Comparison of ENCODE assay signal across 31 cellular contexts in genomic region chr13:38883783-38884182, GRCh38.
DNase-seq lines count a peak whose midpoint lies in the region; ATAC-seq, FAIRE-seq and TF ChIP-seq lines count a peak whose summit lies in the region.
"Had no signal": no experiment of that assay in that cellular context is flagged by ENCODE, and none has a peak within 500 bp of the region (broad histone marks: within the 10 kb centered on the region; RNA-seq: fewer than 3 reads in every experiment).

No MANE protein-coding gene starts in this region.

- H2BK20ac ChIP-seq in H1 (ENCODE audit: low read length): no peak overlapping the region

- H3K4me2 ChIP-seq in H1 (ENCODE audit: insufficient read depth in 1 of 2, low read depth in 2 of 2, low read length in 2 of 2): no peak overlapping the region
- H3K4me2 ChIP-seq in SK-N-SH: no peak overlapping the region

- no peak overlapping the region for H3K4ac ChIP-seq in H1 (replicated peaks; ENCODE audit: insufficient read length, low read depth, low read length)

- no peak overlapping the region for H2BK15ac ChIP-seq in H1 (ENCODE audit: low read length)

- DNase-seq in Caco-2: no peak
- DNase-seq in NCI-H526 (lab: John Stamatoyannopoulos, UW): peak; percentile 24 to 47
- DNase-seq in H1 (ENCODE audit: low read depth in 1 of 2, low spot score in 2 of 2): no peak
- DNase-seq in lower lobe of right lung: no peak
- no peak for DNase-seq in NCI-H128 (lab: John Stamatoyannopoulos, UW; ENCODE audit: unreplicated experiment)
- DNase-seq in SK-N-SH: no peak
- DNase-seq: activated CD4-positive, alpha-beta T cell treated with anti-CD3 and anti-CD28 coated beads, Interleukin-2, amount 50 U/mL, for 1 hour; activated effector memory CD4-positive, alpha-beta T cell treated with anti-CD3 and anti-CD28 coated beads, Interleukin-2, amount 50 U/mL, for 16 hours; activated T-cell treated with anti-CD3 and anti-CD28 coated beads, Interleukin-2, amount 50 U/mL, for 1 hour; dermis blood vessel endothelial cell; DND-41; foreskin melanocyte; heart right ventricle; NCI-H1417 treated with DMSO at 0.1 percent for 48 hours; NCI-H446; nephron progenitor cell; pancreas; right cardiac atrium; RPMI8226; T-cell; tibial artery had no signal

- peaks cover 7% of the 10 kb centered on the region; the same call in 1 of the 2 replicates for H3K4me1 ChIP-seq in Caco-2
- peaks cover 0 to 5% (median 1%) of the 10 kb centered on the region in 4 experiments; a peak in 1 of 7 replicates for H3K4me1 ChIP-seq in H1 (replicated peaks in 1 of 4; ENCODE audit: control insufficient read depth in 3 of 4, insufficient read depth in 4 of 4, low read length in 3 of 4)
- no peaks in the 10 kb centered on the region for H3K4me1 ChIP-seq in lower lobe of right lung
- H3K4me1 ChIP-seq in SK-N-SH (ENCODE audit: control insufficient read depth in 1 of 2, insufficient read depth in 2 of 2, low read depth in 1 of 2, low read length in 1 of 2): no peaks in the 10 kb centered on the region
- H3K4me1 ChIP-seq: heart right ventricle, pancreas, SJSA1, tibial artery, vagina had no signal

- H3K9ac ChIP-seq in H1 (replicated peaks in 1 of 4; ENCODE audit: extremely low read depth in 1 of 4, low read depth in 3 of 4, low read length in 3 of 4) (no peak overlapping the region; a peak in 1 of 7 replicates), SK-N-SH (no peak overlapping the region)

- intact Hi-C loops in Caco-2 (cut with micrococcal nuclease; ENCODE audit: unreplicated experiment): no loop called here
- intact Hi-C loops in lower lobe of right lung (cut with DNase I): no loop called here

- no peak for ATAC-seq in lower lobe of right lung
- no peak for ATAC-seq in GM21360 (IDR thresholded peaks at IDR 0.05; ENCODE audit: unreplicated experiment)
- ATAC-seq: esophagus mucosa, heart right ventricle, HepG2, pancreas, T-cell had no signal

- H3K23me2 ChIP-seq in H1 (ENCODE audit: low read depth, low read length): no peaks in the 10 kb centered on the region; the same call in 1 of the 2 replicates

- no peaks in the 10 kb centered on the region for H3K79me2 ChIP-seq in H1 (ENCODE audit: control insufficient read depth in 1 of 2, insufficient read depth in 2 of 2, low read length in 2 of 2)
- H3K79me2 ChIP-seq in SK-N-SH (ENCODE audit: insufficient read depth): no peaks in the 10 kb centered on the region

- H3K36me3 ChIP-seq in Caco-2 (ENCODE audit: control insufficient read depth, insufficient read depth, low read length) (peaks cover 2% of the 10 kb centered on the region; the same call in 1 of the 2 replicates), H1 (ENCODE audit: control insufficient read depth in 2 of 4, insufficient read depth in 4 of 4, low read length in 3 of 4) (peaks cover 0 to 5% (median 3%) of the 10 kb centered on the region in 4 experiments; a peak in 4 of 8 replicates), lower lobe of right lung (peaks cover 5% of the 10 kb centered on the region), SK-N-SH (replicated peaks in 1 of 2; ENCODE audit: control insufficient read depth in 1 of 2, insufficient read depth in 2 of 2, low read length in 1 of 2) (no peaks in the 10 kb centered on the region)
- H3K36me3 ChIP-seq: heart right ventricle, SJSA1, tibial artery, vagina had no signal

- BruUV-seq in Caco-2 (replicated peaks; lab: Mats Ljungman, UMichigan): TSS peak; percentile 6

- H3K27ac ChIP-seq in H1 (ENCODE audit: low read depth, low read length) (no peak overlapping the region), lower lobe of right lung (no peak overlapping the region), SK-N-SH (ENCODE audit: low read depth in 2 of 2, low read length in 1 of 2) (no peak overlapping the region)
- H3K27ac ChIP-seq: heart right ventricle, pancreas, SJSA1, tibial artery, vagina had no signal

- no peak for TF ChIP-seq POLR2A in H1 (IDR thresholded peaks at IDR 0.05; ENCODE audit: control extremely low read depth in 1 of 2, low read depth in 2 of 2, low read length in 2 of 2)

- H4K91ac ChIP-seq in H1 (replicated peaks; ENCODE audit: insufficient read length, low read length): no peak overlapping the region

- POLR2A ChIA-PET in Caco-2 (lab: Charles Lee) (no interaction called here), H1 (lab: Charles Lee; ENCODE audit: partially characterized antibody) (no interaction called here), SK-N-SH (lab: Yijun Ruan, JAX) (no interaction called here)

- H3K4me3 ChIP-seq in Caco-2 (ENCODE audit: low read depth, low read length): no peak overlapping the region
- H3K4me3 ChIP-seq in H1 (ENCODE audit: extremely low read depth in 1 of 4, insufficient read depth in 2 of 4, low read depth in 3 of 4, low read length in 4 of 4): no peak overlapping the region
- H3K4me3 ChIP-seq in lower lobe of right lung: no peak overlapping the region
- H3K4me3 ChIP-seq in SK-N-SH (ENCODE audit: low read depth in 2 of 2, low read length in 1 of 2): no peak overlapping the region
- H3K4me3 ChIP-seq: heart right ventricle, pancreas, SJSA1, tibial artery, vagina had no signal

- TF ChIP-seq EP300 in H1 (IDR thresholded peaks at IDR 0.05; ENCODE audit: borderline replicate concordance in 1 of 2, low read depth in 2 of 2, low read length in 2 of 2) (no peak), SK-N-SH (IDR thresholded peaks at IDR 0.05; ENCODE audit: borderline replicate concordance in 1 of 2, low read depth in 1 of 2, low read length in 1 of 2) (no peak)

- H3K27ac Mint-ChIP-seq in Caco-2 (ENCODE audit: unreplicated experiment) (no peak overlapping the region), nephron (peak overlapping the region; percentile 78 to 90 (median 89))
- H3K27ac Mint-ChIP-seq: activated naive CD8-positive, alpha-beta T cell; nephron progenitor cell; T-cell had no signal

- H3K23ac ChIP-seq in H1 (ENCODE audit: insufficient read length): no peak overlapping the region

- H3K79me1 ChIP-seq in H1 (ENCODE audit: low read depth, low read length): no peaks in the 10 kb centered on the region

- H3K56ac ChIP-seq in H1 (replicated peaks; ENCODE audit: insufficient read length, low read depth, low read length): no peak overlapping the region

- H4K8ac ChIP-seq in H1 (ENCODE audit: extremely low read depth, insufficient read depth, low read length): no peak overlapping the region

- H3K9me2 ChIP-seq in SK-N-SH: no peaks in the 10 kb centered on the region

- H3K27me3 Mint-ChIP-seq in Caco-2 (ENCODE audit: insufficient read depth, unreplicated experiment): no peaks in the 10 kb centered on the region
- H3K27me3 Mint-ChIP-seq in nephron (ENCODE audit: low read depth): no peaks in the 10 kb centered on the region

- no peak overlapping the region for H2AK5ac ChIP-seq in H1 (ENCODE audit: low read depth, low read length)

- WGBS in H1 (ENCODE audit: extremely low coverage in 1 of 2, insufficient coverage in 1 of 2, insufficient read length in 1 of 2, insufficient replicate concordance in 2 of 2, low coverage in 1 of 2, low lambda C conversion rate in 2 of 2, missing lambda C conversion rate in 1 of 2), 2 experiments: 87% methylated on average over 2 of the region's 2 CpGs; no CpG with 5 or more reads in 1 of the 2 experiments
- WGBS in SK-N-SH (ENCODE audit: low lambda C conversion rate): 18% methylated on average over 2 of the region's 2 CpGs

- no peak overlapping the region for H2BK120ac ChIP-seq in H1 (replicated peaks; ENCODE audit: low read depth, low read length)

- TF ChIP-seq RAD21 in H1 (IDR thresholded peaks at IDR 0.05 in 1 of 2, conservative IDR thresholded peaks at IDR 0.05 in 1 of 2; ENCODE audit: low read depth in 2 of 2, low read length in 2 of 2) (no peak), SK-N-SH (IDR thresholded peaks at IDR 0.05; ENCODE audit: low read length) (no peak)

- H4K20me1 ChIP-seq in H1 (replicated peaks in 1 of 2; ENCODE audit: control insufficient read depth in 1 of 2, insufficient read depth in 2 of 2, low read length in 2 of 2) (no peaks in the 10 kb centered on the region), SK-N-SH (ENCODE audit: insufficient read depth) (no peaks in the 10 kb centered on the region)

- no peaks in the 10 kb centered on the region for H3F3A ChIP-seq in SK-N-SH (replicated peaks; ENCODE audit: insufficient read depth)

- H2AFZ ChIP-seq in H1 (ENCODE audit: low read length): no peak overlapping the region
- H2AFZ ChIP-seq in SK-N-SH (ENCODE audit: low read depth): no peak overlapping the region

- no peak overlapping the region for H3K14ac ChIP-seq in H1 (ENCODE audit: insufficient read length)

- TF ChIP-seq CTCF in Caco-2 (IDR thresholded peaks at IDR 0.05; ENCODE audit: insufficient read depth in 1 of 2, low read depth in 1 of 2, low read length in 1 of 2, severe bottlenecking in 1 of 2, unreplicated experiment in 1 of 2) (no peak), H1 (IDR thresholded peaks at IDR 0.05; ENCODE audit: control extremely low read depth in 1 of 3, insufficient read depth in 1 of 3, low read depth in 1 of 3, low read length in 3 of 3) (no peak), nephron (IDR thresholded peaks at IDR 0.05; ENCODE audit: unreplicated experiment in 3 of 3) (no peak), lower lobe of right lung (IDR thresholded peaks at IDR 0.05) (no peak), SK-N-SH (IDR thresholded peaks at IDR 0.05) (no peak)

- H3K9me3 ChIP-seq in Caco-2 (no peaks in the 10 kb centered on the region), H1 (ENCODE audit: insufficient read depth in 2 of 2, low read depth in 1 of 2, low read length in 1 of 2) (no peaks in the 10 kb centered on the region), lower lobe of right lung (no peaks in the 10 kb centered on the region), SK-N-SH (no peaks in the 10 kb centered on the region)
- H3K9me3 ChIP-seq: heart right ventricle, pancreas, SJSA1, tibial artery, vagina had no signal

- H3K9me3 Mint-ChIP-seq in Caco-2 (ENCODE audit: unreplicated experiment): no peaks in the 10 kb centered on the region
- no peaks in the 10 kb centered on the region for H3K9me3 Mint-ChIP-seq in nephron
- H3K9me3 Mint-ChIP-seq: central memory CD8-positive, alpha-beta T cell; nephron progenitor cell had no signal

- no peak overlapping the region for H2BK12ac ChIP-seq in H1 (ENCODE audit: low read depth, low read length)

- H3K4me1 Mint-ChIP-seq in Caco-2 (ENCODE audit: low read depth, unreplicated experiment) (peaks cover 16% of the 10 kb centered on the region), nephron (peaks cover 24% of the 10 kb centered on the region)
- H3K4me1 Mint-ChIP-seq: central memory CD8-positive, alpha-beta T cell; T-cell had no signal

- no peak overlapping the region for H3K18ac ChIP-seq in H1 (ENCODE audit: extremely low read depth, low read length)

- peaks cover 24% of the 10 kb centered on the region for H3K36me3 Mint-ChIP-seq in Caco-2 (ENCODE audit: insufficient read depth, unreplicated experiment)
- H3K36me3 Mint-ChIP-seq in nephron (ENCODE audit: low read depth): peaks cover 22% of the 10 kb centered on the region
- H3K36me3 Mint-ChIP-seq: activated naive CD8-positive, alpha-beta T cell; T-cell had no signal

- CTCF ChIA-PET in Caco-2 (lab: Charles Lee) (no interaction called here), H1 (lab: Charles Lee; ENCODE audit: partially characterized antibody) (interaction anchor here (1.1 to 5.8 kb wide), 6 partner anchors 10 to 243 kb away, joined by 5 to 33 read pairs (median 14); partner anchors contain the start of gene FREM2), SK-N-SH (lab: Yijun Ruan, JAX) (interaction anchor here (0.8 to 3.5 kb wide), 3 partner anchors 10 to 302 kb away, joined by 3 to 23 read pairs (median 3); no protein-coding TSS in a partner anchor)

- H3K4me3 Mint-ChIP-seq in Caco-2 (ENCODE audit: unreplicated experiment) (no peak overlapping the region), nephron (no peak overlapping the region)
- H3K4me3 Mint-ChIP-seq: activated naive CD8-positive, alpha-beta T cell; central memory CD8-positive, alpha-beta T cell; nephron progenitor cell; T-cell had no signal

- no peak overlapping the region for H2BK5ac ChIP-seq in H1 (ENCODE audit: low read depth, low read length)

- no peak overlapping the region for H4K5ac ChIP-seq in H1 (ENCODE audit: insufficient read length, low read depth, low read length)

- peak; percentile 39 for FAIRE-seq in H1 (lab: Jason Lieb, UNC)
- FAIRE-seq: A204.1, H54, HepG2, pancreas had no signal

- H3K27me3 ChIP-seq in Caco-2 (replicated peaks; ENCODE audit: control insufficient read depth, insufficient read depth, low read length) (no peaks in the 10 kb centered on the region), H1 (replicated peaks in 1 of 4; ENCODE audit: control insufficient read depth in 3 of 4, extremely low read depth in 1 of 4, insufficient read depth in 3 of 4, low read length in 3 of 4) (no peaks in the 10 kb centered on the region), lower lobe of right lung (ENCODE audit: low read depth) (no peaks in the 10 kb centered on the region), SK-N-SH (ENCODE audit: insufficient read depth) (no peaks in the 10 kb centered on the region)
- H3K27me3 ChIP-seq: pancreas, SJSA1, vagina had no signal

Comparison
In these comparisons a context has a peak if more than half of its experiments do, and no peak if none do; other contexts are left out.
1. DNase-seq: peak in NCI-H526 (2 of 2); none in Caco-2 (0 of 2), H1 (0 of 2), lower lobe of right lung (single experiment), NCI-H128 (single experiment) and SK-N-SH (single experiment).